In the genomic region with DNA sequence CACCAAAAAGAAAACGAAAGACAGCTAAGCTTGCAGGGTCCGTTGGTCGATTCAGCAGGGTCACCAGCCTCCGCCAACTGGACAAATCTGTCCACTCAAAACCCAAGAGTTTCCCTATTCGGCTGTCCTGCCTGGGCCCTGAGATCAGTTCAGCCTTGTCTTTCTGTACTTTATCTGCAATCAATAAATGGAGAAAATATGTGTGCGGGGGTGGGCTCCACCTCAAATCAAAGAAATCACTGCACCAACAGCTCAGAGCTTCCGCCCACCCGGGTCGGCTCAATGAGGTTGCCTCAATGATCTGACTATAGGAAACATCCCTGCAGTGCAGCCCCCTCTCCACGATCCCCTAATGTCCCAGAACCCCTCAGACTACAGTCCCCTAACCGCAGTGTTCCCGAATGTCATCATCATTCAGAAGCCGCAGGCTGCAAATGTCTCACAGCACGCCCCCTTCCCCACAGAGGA, we compare ENCODE assay signal across 8 cellular contexts. TPM values are rescaled to one million over a fixed set of nuclear protein-coding genes. Genes with fewer than 3 reads are reported as not detected.
A peak's percentile ranks its signal among the peaks of the same experiment; 100 is the strongest.
DNase-seq lines count a peak whose midpoint lies in the region; ATAC-seq and TF ChIP-seq lines count a peak whose summit lies in the region.

No MANE protein-coding gene starts in this region.

- H3K27ac ChIP-seq in adrenal gland: peak overlapping the region in 4 of 5 donors; percentile 81 to 95 (median 87)
- peak overlapping the region; percentile 82 to 92 (median 89) for H3K27ac ChIP-seq in right lobe of liver
- H3K27ac ChIP-seq in transverse colon: peak overlapping the region; percentile 86 to 92 (median 90)

- in situ Hi-C loops in transverse colon (cut with MboI; ENCODE audit: low pct_ligation_motif_present in 1 of 4, low pct_unique_long_range_greater_than_20kb in 1 of 4, low sequenced_read_pairs in 3 of 4): no loop called here

- ATAC-seq in GM19023 (IDR thresholded peaks at IDR 0.05; ENCODE audit: unreplicated experiment) (peak; percentile 14), HG03196 (IDR thresholded peaks at IDR 0.05; ENCODE audit: unreplicated experiment) (peak; percentile 14), right lobe of liver (peak; percentile 2 to 6 (median 4)), GM18861 (IDR thresholded peaks at IDR 0.05; ENCODE audit: unreplicated experiment) (no peak)

- TF ChIP-seq EP300 in transverse colon (IDR thresholded peaks at IDR 0.05; ENCODE audit: low read depth): no peak

- WGBS in adrenal gland, 4 donors: 1 to 11% (median 3%) methylated on average over 5 to 14 of the region's 14 CpGs
- under 1% methylated on average over 14 of the region's 14 CpGs for WGBS in right lobe of liver (ENCODE audit: insufficient coverage, low coverage, low lambda C conversion rate, missing lambda C conversion rate)
- WGBS in transverse colon (ENCODE audit: low coverage in 1 of 2), 2 donors: 5% methylated on average over 14 of the region's 14 CpGs; no CpG with 5 or more reads in 1 of the 2 donors

- DNase-seq in adrenal gland (no peak), right lobe of liver (no peak), transverse colon (no peak), mesenteric fat pad (ENCODE audit: low spot score) (no peak)
- no peak for DNase-seq in stimulated activated naive CD4-positive, alpha-beta T cell (lab: John Stamatoyannopoulos, UW)

- peaks cover 0 to 16% of the 10 kb centered on the region in 2 donors for H3K36me3 ChIP-seq in adrenal gland (replicated peaks in 1 of 2)
- H3K36me3 ChIP-seq in right lobe of liver: peaks cover 0 to 28% (median 5%) of the 10 kb centered on the region in 4 donors
- no peaks in the 10 kb centered on the region for H3K36me3 ChIP-seq in transverse colon

- H3K4me1 ChIP-seq in adrenal gland (replicated peaks in 1 of 2) (peaks cover 8 to 27% of the 10 kb centered on the region in 2 donors), right lobe of liver (peaks cover 0 to 20% (median 12%) of the 10 kb centered on the region in 4 donors), transverse colon (peaks cover 9 to 28% (median 13%) of the 10 kb centered on the region in 4 donors)

- H3K4me3 ChIP-seq in adrenal gland (peak overlapping the region; percentile 43 to 94 (median 74)), right lobe of liver (peak overlapping the region; percentile 70 to 88 (median 79)), transverse colon (peak overlapping the region; percentile 17 to 83 (median 76))

- TF ChIP-seq CTCF in adrenal gland (IDR thresholded peaks at IDR 0.05): no peak
- no peak for TF ChIP-seq CTCF in right lobe of liver (IDR thresholded peaks at IDR 0.05)
- TF ChIP-seq CTCF in transverse colon (IDR thresholded peaks at IDR 0.05): no peak

- H3K9me3 ChIP-seq in adrenal gland (replicated peaks in 1 of 3): no peaks in the 10 kb centered on the region
- H3K9me3 ChIP-seq in right lobe of liver: no peaks in the 10 kb centered on the region
- H3K9me3 ChIP-seq in transverse colon: no peaks in the 10 kb centered on the region

- intact Hi-C loops in adrenal gland (cut with DNase I): no loop called here
- intact Hi-C loops in right lobe of liver (cut with DNase I): no loop called here
- intact Hi-C loops in transverse colon (cut with DNase I; ENCODE audit: low total_unique reads): no loop called here

- no peak for TF ChIP-seq POLR2A in adrenal gland (IDR thresholded peaks at IDR 0.05)
- no peak for TF ChIP-seq POLR2A in right lobe of liver (IDR thresholded peaks at IDR 0.05)
- TF ChIP-seq POLR2A in transverse colon (IDR thresholded peaks at IDR 0.05): no peak

- H3K27me3 ChIP-seq in adrenal gland (no peaks in the 10 kb centered on the region), right lobe of liver (no peaks in the 10 kb centered on the region), transverse colon (no peaks in the 10 kb centered on the region)

RNA-seq across cellular contexts. Expression of a gene that starts 0.4 kb away (rescaled TPM):
- total RNA-seq in adrenal gland (10 to 100 TPM; 24.8 to 85.2 (median 51.1) TPM), right lobe of liver (100 to 1,000 TPM in 4 of 6 experiments, 10 to 100 TPM in 2; 89.6 to 238 (median 183) TPM), transverse colon (10 to 100 TPM in 3 of 4 donors, 1 to 10 TPM in 1; 7.9 to 31.3 (median 23.5) TPM), mesenteric fat pad (45.6 TPM)
- 10 to 100 TPM; 14.9 to 28.4 (median 19.2) TPM for polyA plus RNA-seq in adrenal gland

RNA-seq across cellular contexts. Expression of a gene that starts 16.5 kb away (rescaled TPM):
- total RNA-seq in adrenal gland (10 to 100 TPM in 7 of 8 donors, 1 to 10 TPM in 1; 8.3 to 68.9 (median 46.1) TPM), right lobe of liver (100 to 1,000 TPM in 1 of 6 experiments, 10 to 100 TPM in 5; 59.5 to 107 (median 74.5) TPM), transverse colon (100 to 1,000 TPM in 3 of 4 donors, 10 to 100 TPM in 1; 10.5 to 186 (median 147) TPM), mesenteric fat pad (73.3 TPM)
- polyA plus RNA-seq in adrenal gland: 100 to 1,000 TPM in 1 of 3 donors, 10 to 100 TPM in 2; 47.2 to 108 (median 51.5) TPM

RNA-seq across cellular contexts. Expression of a gene that starts 21.9 kb away (rescaled TPM):
- total RNA-seq in adrenal gland: 100 to 1,000 TPM in 6 of 8 donors, 10 to 100 TPM in 2; 87.3 to 429 (median 180) TPM
- polyA plus RNA-seq in adrenal gland: 100 to 1,000 TPM in 1 of 3 donors, 10 to 100 TPM in 2; 41.1 to 237 (median 75.9) TPM
- total RNA-seq in right lobe of liver: 100 to 1,000 TPM in 3 of 6 experiments, 10 to 100 TPM in 3; 57.8 to 118 (median 102) TPM
- total RNA-seq in transverse colon: 100 to 1,000 TPM in 3 of 4 donors, 10 to 100 TPM in 1; 66.2 to 185 (median 142) TPM
- total RNA-seq in mesenteric fat pad: 494 TPM

RNA-seq across cellular contexts. Expression of a gene that starts 23.4 kb away (rescaled TPM):
- total RNA-seq in adrenal gland (100 to 1,000 TPM in 2 of 8 donors, 10 to 100 TPM in 6; 34.1 to 122 (median 78.3) TPM), right lobe of liver (10 to 100 TPM; 27.2 to 50.1 (median 34.7) TPM), transverse colon (10 to 100 TPM in 2 of 4 donors, 1 to 10 TPM in 1, not detected in 1; 9.4 to 26.9 (median 17.1) TPM), mesenteric fat pad (70.3 TPM)
- 100 to 1,000 TPM in 2 of 3 donors, 10 to 100 TPM in 1; 37.7 to 130 (median 118) TPM for polyA plus RNA-seq in adrenal gland

RNA-seq across cellular contexts. Expression of a gene that starts 34.7 kb away (rescaled TPM):
- total RNA-seq in adrenal gland (100 to 1,000 TPM in 7 of 8 donors, 10 to 100 TPM in 1; 93.8 to 199 (median 172) TPM), right lobe of liver (100 to 1,000 TPM in 2 of 6 experiments, 10 to 100 TPM in 4; 54.5 to 123 (median 66.6) TPM), transverse colon (100 to 1,000 TPM in 3 of 4 donors, 10 to 100 TPM in 1; 23.9 to 164 (median 141) TPM), mesenteric fat pad (110 TPM)
- polyA plus RNA-seq in adrenal gland: 100 to 1,000 TPM; 130 to 295 (median 214) TPM
